Comparison of ENCODE assay signal across 1 cellular context in the genomic region with DNA sequence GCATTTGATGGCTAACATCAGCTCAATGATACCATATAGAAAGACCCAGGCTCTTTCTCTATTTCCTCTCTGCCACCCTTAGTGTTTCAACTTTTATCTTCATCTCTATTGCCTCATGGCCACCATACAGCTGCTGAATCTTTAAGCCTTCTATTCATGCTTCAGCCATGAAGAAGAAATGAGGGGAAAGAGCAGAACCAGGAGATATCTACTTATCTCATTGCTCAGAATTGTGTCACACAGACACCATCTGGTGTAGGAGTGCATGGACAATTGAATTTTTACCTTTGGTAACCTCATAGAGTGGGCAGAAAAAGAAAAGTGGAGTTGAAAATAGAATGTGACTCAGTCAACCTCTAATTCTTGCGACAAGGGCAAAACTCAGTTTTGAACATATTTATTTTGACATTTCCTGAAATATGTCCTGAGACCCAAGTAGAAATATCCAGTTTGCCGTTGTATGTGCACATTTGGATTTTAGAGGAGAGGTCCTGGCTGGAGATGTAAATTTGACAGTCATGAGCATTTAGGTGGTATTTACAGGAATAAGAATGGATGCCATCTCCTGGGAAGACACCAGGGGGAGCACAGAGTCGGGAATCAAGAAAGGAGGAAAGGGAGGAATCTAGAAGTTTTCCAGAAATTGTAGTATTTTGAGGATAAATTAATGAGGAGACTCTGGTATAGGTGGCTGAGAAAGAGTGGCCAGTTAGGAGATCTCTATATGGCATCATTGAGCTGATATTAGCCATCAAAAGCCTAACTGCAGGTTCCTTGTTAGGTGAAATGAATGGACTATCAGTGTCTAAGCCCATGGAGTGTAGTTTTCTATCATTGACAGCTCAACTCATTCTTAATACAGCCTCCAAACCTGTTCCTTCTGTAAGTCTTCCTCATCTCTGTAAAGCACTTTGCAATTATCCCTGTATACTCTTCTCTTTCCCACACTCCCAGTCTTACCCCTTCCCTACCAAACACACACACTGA.
TF ChIP-seq lines count a peak whose summit lies in the region.

No MANE protein-coding gene starts in this region.

TF ChIP-seq in GM12878, 131 proteins besides CTCF, POLR2A, EP300 and RAD21:
- TF ChIP-seq, protein P1, sequence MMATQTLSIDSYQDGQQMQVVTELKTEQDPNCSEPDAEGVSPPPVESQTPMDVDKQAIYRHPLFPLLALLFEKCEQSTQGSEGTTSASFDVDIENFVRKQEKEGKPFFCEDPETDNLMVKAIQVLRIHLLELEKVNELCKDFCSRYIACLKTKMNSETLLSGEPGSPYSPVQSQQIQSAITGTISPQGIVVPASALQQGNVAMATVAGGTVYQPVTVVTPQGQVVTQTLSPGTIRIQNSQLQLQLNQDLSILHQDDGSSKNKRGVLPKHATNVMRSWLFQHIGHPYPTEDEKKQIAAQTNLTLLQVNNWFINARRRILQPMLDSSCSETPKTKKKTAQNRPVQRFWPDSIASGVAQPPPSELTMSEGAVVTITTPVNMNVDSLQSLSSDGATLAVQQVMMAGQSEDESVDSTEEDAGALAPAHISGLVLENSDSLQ (IDR thresholded peaks at IDR 0.05), result no peak
- TF ChIP-seq SUPT20H (IDR thresholded peaks at IDR 0.05; ENCODE audit: borderline replicate concordance, control insufficient read depth, low read depth, low read length), result no peak
- TF ChIP-seq SMC3 (IDR thresholded peaks at IDR 0.05; ENCODE audit: borderline replicate concordance, low read length), result peak; percentile 48; the same call in 1 of the 2 replicates
- no peak for TF ChIP-seq CHD2 (IDR thresholded peaks at IDR 0.05; ENCODE audit: borderline replicate concordance, low read depth, low read length)
